11 cellular contexts compared by ENCODE assay signal in the genomic region with DNA sequence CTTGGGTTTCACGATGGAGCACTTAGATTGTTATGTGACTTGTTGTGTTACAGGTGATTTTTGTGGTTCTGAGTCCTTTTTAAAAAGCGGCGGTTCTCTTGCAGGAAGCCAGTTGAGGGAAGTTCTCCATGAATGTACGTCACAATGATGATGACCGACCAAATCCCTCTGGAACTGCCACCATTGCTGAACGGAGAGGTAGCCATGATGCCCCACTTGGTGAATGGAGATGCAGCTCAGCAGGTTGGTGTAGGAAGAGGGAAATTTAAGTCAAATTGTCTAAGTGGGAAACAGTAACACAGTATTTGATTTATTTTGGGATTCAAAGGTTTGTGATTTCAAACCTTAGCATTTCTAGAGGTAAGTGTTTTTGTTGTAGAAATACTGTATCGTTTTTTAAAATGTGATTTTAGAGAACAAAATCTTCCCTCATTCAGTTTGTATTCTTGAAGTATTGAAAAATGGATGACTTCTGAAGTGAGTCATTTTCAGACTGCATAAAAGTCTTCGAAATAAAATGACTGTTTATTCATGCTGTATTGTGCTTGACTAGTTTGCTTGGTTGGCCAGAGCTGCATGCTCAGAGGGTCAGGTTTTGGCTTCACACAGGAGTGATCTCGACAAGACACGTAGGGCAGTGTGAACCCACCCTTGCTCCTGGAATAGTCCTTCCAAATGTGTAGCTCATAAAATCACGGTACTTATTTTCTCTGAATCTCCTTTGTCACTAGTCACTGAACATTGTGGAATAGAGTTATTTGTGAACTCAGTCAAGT.
"Had no signal": no experiment of that assay in that cellular context is flagged by ENCODE, and none has a peak within 500 bp of the region (broad histone marks: within the 10 kb centered on the region; RNA-seq: fewer than 3 reads in every experiment).

No MANE protein-coding gene starts in this region.

- H3K9me3 ChIP-seq: pancreas had no signal

- H3K4me3 ChIP-seq: dorsolateral prefrontal cortex, pancreas had no signal

- FAIRE-seq: endometrium, keratinocyte, pancreas had no signal

- H3K27me3 ChIP-seq: dorsolateral prefrontal cortex, pancreas had no signal

- H3K27ac ChIP-seq: dorsolateral prefrontal cortex, pancreas had no signal

- DNase-seq: activated CD4-positive, CD25-positive, alpha-beta regulatory T cell treated with anti-CD3 and anti-CD28 coated beads, Interleukin-2, amount 50 U/mL, for 72 hours; activated naive CD4-positive, alpha-beta T cell treated with anti-CD3 and anti-CD28 coated beads for 36 hours; activated T-cell treated with anti-CD3 and anti-CD28 coated beads for 4 hours; dorsolateral prefrontal cortex; left ventricle myocardium superior; pancreas; T-cell; T-helper 9 cell had no signal

- H3K4me3 Mint-ChIP-seq: activated naive CD4-positive, alpha-beta T cell treated with anti-CD3 and anti-CD28 coated beads for 36 hours; stimulated activated memory B cell treated with anti-CD40 and anti-IgM and Interleukin-4, amounts not matched to agents 10 μg/mL and 1 μg/mL and 100 μg/mL, for 72 hours; T-cell had no signal

- H3K27ac Mint-ChIP-seq: activated naive CD4-positive, alpha-beta T cell treated with anti-CD3 and anti-CD28 coated beads for 36 hours; stimulated activated memory B cell treated with anti-CD40 and anti-IgM and Interleukin-4, amounts not matched to agents 10 μg/mL and 1 μg/mL and 100 μg/mL, for 72 hours; T-cell had no signal

- H3K9me3 Mint-ChIP-seq: activated naive CD4-positive, alpha-beta T cell treated with anti-CD3 and anti-CD28 coated beads for 36 hours; stimulated activated memory B cell treated with anti-CD40 and anti-IgM and Interleukin-4, amounts not matched to agents 10 μg/mL and 1 μg/mL and 100 μg/mL, for 72 hours; T-cell had no signal
